19 cellular contexts compared by ENCODE assay signal in genomic region chr22:44738347-44738715, GRCh38. TPM values are rescaled to one million over a fixed set of nuclear protein-coding genes. Genes with fewer than 3 reads are reported as not detected.
DNase-seq lines count a peak whose midpoint lies in the region; ATAC-seq, FAIRE-seq and TF ChIP-seq lines count a peak whose summit lies in the region.
"Had no signal": no experiment of that assay in that cellular context is flagged by ENCODE, and none has a peak within 500 bp of the region (broad histone marks: within the 10 kb centered on the region; RNA-seq: fewer than 3 reads in every experiment).

No MANE protein-coding gene starts in this region.

- peak overlapping the region; percentile 45; the same call in 1 of the 2 replicates for H4K8ac ChIP-seq in H1 (ENCODE audit: extremely low read depth, insufficient read depth, low read length)

- TF ChIP-seq EP300 in H1 (IDR thresholded peaks at IDR 0.05; ENCODE audit: borderline replicate concordance in 1 of 2, low read depth in 2 of 2, low read length in 2 of 2): no peak

- no peaks in the 10 kb centered on the region for H3K36me3 ChIP-seq in H1 (ENCODE audit: control insufficient read depth in 2 of 4, insufficient read depth in 4 of 4, low read length in 3 of 4)
- no peaks in the 10 kb centered on the region for H3K36me3 ChIP-seq in left lung

- CTCF ChIA-PET in H1 (lab: Charles Lee; ENCODE audit: partially characterized antibody): interaction anchor here (0.8 to 9.3 kb wide), 5 partner anchors 9 to 53 kb away, joined by 3 to 102 read pairs (median 3); no protein-coding TSS in a partner anchor
- CTCF ChIA-PET in T-cell (lab: Charles Lee): no interaction called here

- no peak for TF ChIP-seq POLR2A in H1 (IDR thresholded peaks at IDR 0.05; ENCODE audit: control extremely low read depth in 1 of 2, low read depth in 2 of 2, low read length in 2 of 2)

- no peak overlapping the region for H2BK120ac ChIP-seq in H1 (replicated peaks; ENCODE audit: low read depth, low read length)

- H3K4ac ChIP-seq in H1 (replicated peaks; ENCODE audit: insufficient read length, low read depth, low read length): no peak overlapping the region

- no peak overlapping the region for H3K27ac Mint-ChIP-seq in T-cell
- H3K27ac Mint-ChIP-seq: activated CD4-positive, alpha-beta T cell treated with anti-CD3 and anti-CD28 coated beads for 36 hours; CD4-positive, alpha-beta memory T cell; natural killer cell; T-helper 17 cell had no signal

- H3K14ac ChIP-seq in H1 (ENCODE audit: insufficient read length): no peak overlapping the region

- no peak for FAIRE-seq in H1 (lab: Jason Lieb, UNC)

- no peak overlapping the region for H3K9ac ChIP-seq in H1 (replicated peaks in 1 of 4; ENCODE audit: extremely low read depth in 1 of 4, low read depth in 3 of 4, low read length in 3 of 4)
- H3K9ac ChIP-seq: KMS-11 had no signal

- no peaks in the 10 kb centered on the region for H3K36me3 Mint-ChIP-seq in T-cell
- H3K36me3 Mint-ChIP-seq: natural killer cell had no signal

- no peak overlapping the region for H4K5ac ChIP-seq in H1 (ENCODE audit: insufficient read length, low read depth, low read length)

- WGBS in H1 (ENCODE audit: extremely low coverage in 1 of 2, insufficient coverage in 1 of 2, insufficient read length in 1 of 2, insufficient replicate concordance in 2 of 2, low coverage in 1 of 2, low lambda C conversion rate in 2 of 2, missing lambda C conversion rate in 1 of 2), 2 experiments: 64% methylated on average over 14 of the region's 14 CpGs; no CpG with 5 or more reads in 1 of the 2 experiments

- no peaks in the 10 kb centered on the region for H3K9me3 Mint-ChIP-seq in T-cell
- H3K9me3 Mint-ChIP-seq: CD4-positive, alpha-beta memory T cell; natural killer cell had no signal

- H3K4me3 ChIP-seq in H1 (ENCODE audit: extremely low read depth in 1 of 4, insufficient read depth in 2 of 4, low read depth in 3 of 4, low read length in 4 of 4) (no peak overlapping the region), left lung (no peak overlapping the region)

- H3K4me3 Mint-ChIP-seq in T-cell: no peak overlapping the region
- H3K4me3 Mint-ChIP-seq: activated CD4-positive, alpha-beta T cell treated with anti-CD3 and anti-CD28 coated beads for 36 hours; CD4-positive, alpha-beta memory T cell; natural killer cell; T-helper 17 cell had no signal

- H3K4me2 ChIP-seq in H1 (ENCODE audit: insufficient read depth in 1 of 2, low read depth in 2 of 2, low read length in 2 of 2): peak overlapping the region in 1 of 2 experiments; percentile 6; a peak in 1 of 4 replicates
- H3K4me2 ChIP-seq: KMS-11 had no signal

- H2BK20ac ChIP-seq in H1 (ENCODE audit: low read length): no peak overlapping the region

- no peak for TF ChIP-seq RAD21 in H1 (IDR thresholded peaks at IDR 0.05 in 1 of 2, conservative IDR thresholded peaks at IDR 0.05 in 1 of 2; ENCODE audit: low read depth in 2 of 2, low read length in 2 of 2)

- no peaks in the 10 kb centered on the region; a peak in 1 of 7 replicates for H3K27me3 ChIP-seq in H1 (replicated peaks in 1 of 4; ENCODE audit: control insufficient read depth in 3 of 4, extremely low read depth in 1 of 4, insufficient read depth in 3 of 4, low read length in 3 of 4)
- H3K27me3 ChIP-seq in left lung: peaks cover 0 to 41% of the 10 kb centered on the region in 2 donors

- H3K27ac ChIP-seq in H1 (ENCODE audit: low read depth, low read length) (no peak overlapping the region), left lung (no peak overlapping the region)
- H3K27ac ChIP-seq: KMS-11 had no signal

- no peak overlapping the region for H2BK5ac ChIP-seq in H1 (ENCODE audit: low read depth, low read length)

- H3K4me1 ChIP-seq in H1 (replicated peaks in 1 of 4; ENCODE audit: control insufficient read depth in 3 of 4, insufficient read depth in 4 of 4, low read length in 3 of 4) (peaks cover 0 to 17% (median 12%) of the 10 kb centered on the region in 4 experiments; a peak in 5 of 7 replicates), left lung (no peaks in the 10 kb centered on the region)

- H3K23me2 ChIP-seq in H1 (ENCODE audit: low read depth, low read length): no peaks in the 10 kb centered on the region

- no peaks in the 10 kb centered on the region for H3K79me2 ChIP-seq in H1 (ENCODE audit: control insufficient read depth in 1 of 2, insufficient read depth in 2 of 2, low read length in 2 of 2)

- H2AFZ ChIP-seq in H1 (ENCODE audit: low read length): no peak overlapping the region

- no peak overlapping the region for H2AK5ac ChIP-seq in H1 (ENCODE audit: low read depth, low read length)

- H3K27me3 Mint-ChIP-seq in T-cell: no peaks in the 10 kb centered on the region
- H3K27me3 Mint-ChIP-seq: activated CD4-positive, alpha-beta T cell treated with anti-CD3 and anti-CD28 coated beads for 36 hours; CD4-positive, alpha-beta memory T cell; T-helper 17 cell had no signal

- no peak overlapping the region for H3K23ac ChIP-seq in H1 (ENCODE audit: insufficient read length)

- DNase-seq in SHP77 (lab: John Stamatoyannopoulos, UW) (peak; percentile 16 to 33), SHP77 treated with DMSO at 0.1 percent for 48 hours (lab: John Stamatoyannopoulos, UW) (no peak), H1 (ENCODE audit: low read depth in 1 of 2, low spot score in 2 of 2) (peak in 1 of 2 experiments; percentile 54), left lung (peak; percentile 57 to 82), T-cell (no peak)
- DNase-seq in activated naive CD4-positive, alpha-beta T cell treated with anti-CD3 and anti-CD28 coated beads, Interleukin-2, amount 50 U/mL, for 16 hours: no peak
- DNase-seq: 8988T; activated CD4-positive, alpha-beta T cell treated with anti-CD3 and anti-CD28 coated beads for 36 hours; CD4-positive, alpha-beta memory T cell; cerebellar nuclear complex; natural killer cell; NCI-H1105 treated with DMSO at 0.1 percent for 48 hours; NCI-H510A; stimulated activated CD4-positive, alpha-beta T cell treated with anti-CD3 and anti-CD28 coated beads, Interleukin-1b, Interleukin-23, amount 100 ng/mL, for 48 hours; T-helper 17 cell had no signal

- peaks cover 0 to 8% of the 10 kb centered on the region in 2 experiments for H4K20me1 ChIP-seq in H1 (replicated peaks in 1 of 2; ENCODE audit: control insufficient read depth in 1 of 2, insufficient read depth in 2 of 2, low read length in 2 of 2)

- TF ChIP-seq CTCF in H1 (IDR thresholded peaks at IDR 0.05; ENCODE audit: control extremely low read depth in 1 of 3, insufficient read depth in 1 of 3, low read depth in 1 of 3, low read length in 3 of 3) (no peak), left lung (IDR thresholded peaks at IDR 0.05) (no peak)

- no peak overlapping the region; the same call in 1 of the 2 replicates for H2BK12ac ChIP-seq in H1 (ENCODE audit: low read depth, low read length)

- no peak overlapping the region for H4K91ac ChIP-seq in H1 (replicated peaks; ENCODE audit: insufficient read length, low read length)

- intact Hi-C loops in left lung (cut with DNase I): no loop called here

- 0 out of 2 replicates have a peak overlapping the region, but pooled peaks have one; percentile 83 for H2BK15ac ChIP-seq in H1 (ENCODE audit: low read length)

- ATAC-seq in left lung (peak; percentile 62), GM18907 (IDR thresholded peaks at IDR 0.05; ENCODE audit: unreplicated experiment) (no peak), HG02973 (IDR thresholded peaks at IDR 0.05; ENCODE audit: unreplicated experiment) (no peak), T-cell (replicated peaks in 1 of 4) (no peak)
- ATAC-seq: activated CD4-positive, alpha-beta T cell treated with anti-CD3 and anti-CD28 coated beads for 36 hours; natural killer cell; Panc1; T-helper 17 cell had no signal

- peaks cover 3 to 6% (median 3%) of the 10 kb centered on the region in 3 donors for H3K4me1 Mint-ChIP-seq in T-cell
- H3K4me1 Mint-ChIP-seq: activated CD4-positive, alpha-beta T cell treated with anti-CD3 and anti-CD28 coated beads for 36 hours; T-helper 17 cell had no signal

- no peak overlapping the region for H3K18ac ChIP-seq in H1 (ENCODE audit: extremely low read depth, low read length)

- POLR2A ChIA-PET in H1 (lab: Charles Lee; ENCODE audit: partially characterized antibody): interaction anchor here (0.6 to 1.3 kb wide), 5 partner anchors 32 to 1128 kb away, joined by 3 read pairs; no protein-coding TSS in a partner anchor
- POLR2A ChIA-PET in T-cell (lab: Charles Lee): no interaction called here

- no peaks in the 10 kb centered on the region for H3K79me1 ChIP-seq in H1 (ENCODE audit: low read depth, low read length)

- no peak overlapping the region for H3K56ac ChIP-seq in H1 (replicated peaks; ENCODE audit: insufficient read length, low read depth, low read length)

- H3K9me3 ChIP-seq in H1 (ENCODE audit: insufficient read depth in 2 of 2, low read depth in 1 of 2, low read length in 1 of 2): no peaks in the 10 kb centered on the region
- H3K9me3 ChIP-seq in left lung: no peaks in the 10 kb centered on the region

TF ChIP-seq in H1, 55 proteins besides CTCF, POLR2A, EP300 and RAD21 (continues in another document):
- TF ChIP-seq YY1 (IDR thresholded peaks at IDR 0.05; ENCODE audit: low read depth, low read length) (0 out of 2 replicates have a peak, but pooled peaks have one; percentile 14), CREB1 (IDR thresholded peaks at IDR 0.05) (no peak)

RNA-seq across cellular contexts. Expression of gene ARHGAP8, which starts 14.0 kb away (rescaled TPM):
- 47.7 and 48.7 TPM in 2 replicates for total RNA-seq in H1 (2021; fragmentation: NEBNext Ultra II Directional; extraction: Animal tissue kit (Norgen Biotek cat#: 25700))
- 35.6 and 55.2 TPM in 2 replicates for polyA plus RNA-seq in H1 (2011; rRNA removed)
- 40.7 TPM for polyA plus RNA-seq in H1 (2011; cell fraction: cytosol; rRNA removed)
- 71.9 TPM for polyA plus RNA-seq in H1 (2011; cell fraction: nucleus; rRNA removed)
- polyA plus RNA-seq in H1 (2012, experiment 1 of 2): 29.6 to 36.8 TPM (median 35.4 TPM) in 4 replicates
- 25.3 TPM for polyA plus RNA-seq in H1 (2012, experiment 2 of 2)
- polyA plus RNA-seq in H1 (2013, experiment 1 of 2): 28.1 TPM
- 27.7 TPM for polyA plus RNA-seq in H1 (2013, experiment 2 of 2)
- polyA minus RNA-seq in H1 (2011; rRNA and poly(A)+ RNA removed): 28.4 and 34.7 TPM in 2 replicates
- 22.0 TPM for polyA minus RNA-seq in H1 (2011; cell fraction: cytosol; rRNA and poly(A)+ RNA removed)
- polyA minus RNA-seq in H1 (2011; cell fraction: nucleus; rRNA and poly(A)+ RNA removed): 33.7 TPM
- 10 to 100 TPM; 18.3 to 23.4 TPM for total RNA-seq in left lung
- 1 to 10 TPM in 4 of 5 donors, under 1 TPM in 1; 0.59 to 4.7 (median 2.0) TPM for total RNA-seq in T-cell
- polyA plus RNA-seq: CD4-positive, alpha-beta memory T cell had no signal

RNA-seq across cellular contexts. Expression of gene PRR5, which starts 36.3 kb away (rescaled TPM):
- 15.7 and 16.5 TPM in 2 replicates for total RNA-seq in H1 (2021; fragmentation: NEBNext Ultra II Directional; extraction: Animal tissue kit (Norgen Biotek cat#: 25700))
- polyA plus RNA-seq in H1 (2011; rRNA removed): 25.7 and 36.1 TPM in 2 replicates
- 21.7 TPM for polyA plus RNA-seq in H1 (2011; cell fraction: cytosol; rRNA removed)
- 26.9 TPM for polyA plus RNA-seq in H1 (2011; cell fraction: nucleus; rRNA removed)
- polyA plus RNA-seq in H1 (2012, experiment 1 of 2): 13.6 to 16.9 TPM (median 16.1 TPM) in 4 replicates
- polyA plus RNA-seq in H1 (2012, experiment 2 of 2): 15.9 TPM
- polyA plus RNA-seq in H1 (2013, experiment 1 of 2): 8.9 TPM
- 9.8 TPM for polyA plus RNA-seq in H1 (2013, experiment 2 of 2)
- polyA minus RNA-seq in H1 (2011; rRNA and poly(A)+ RNA removed): 13.3 and 16.3 TPM in 2 replicates
- polyA minus RNA-seq in H1 (2011; cell fraction: cytosol; rRNA and poly(A)+ RNA removed): 15.0 TPM
- 17.1 TPM for polyA minus RNA-seq in H1 (2011; cell fraction: nucleus; rRNA and poly(A)+ RNA removed)
- 10 to 100 TPM in 1 of 2 donors, 1 to 10 TPM in 1; 7.1 to 11.0 TPM for total RNA-seq in left lung
- 10 to 100 TPM; 37.0 to 64.0 (median 58.7) TPM for total RNA-seq in T-cell

Comparison
In these comparisons a context has a peak if more than half of its experiments do, and no peak if none do; other contexts are left out.
1. DNase-seq: peak in SHP77 (2 of 2) and left lung (2 of 2); none in SHP77 treated with DMSO at 0.1 percent for 48 hours (single experiment), activated naive CD4-positive, alpha-beta T cell treated with anti-CD3 and anti-CD28 coated beads, Interleukin-2, amount 50 U/mL, for 16 hours (single experiment) and T-cell (0 of 34).